8 cellular contexts compared by ENCODE assay signal in the genomic region with DNA sequence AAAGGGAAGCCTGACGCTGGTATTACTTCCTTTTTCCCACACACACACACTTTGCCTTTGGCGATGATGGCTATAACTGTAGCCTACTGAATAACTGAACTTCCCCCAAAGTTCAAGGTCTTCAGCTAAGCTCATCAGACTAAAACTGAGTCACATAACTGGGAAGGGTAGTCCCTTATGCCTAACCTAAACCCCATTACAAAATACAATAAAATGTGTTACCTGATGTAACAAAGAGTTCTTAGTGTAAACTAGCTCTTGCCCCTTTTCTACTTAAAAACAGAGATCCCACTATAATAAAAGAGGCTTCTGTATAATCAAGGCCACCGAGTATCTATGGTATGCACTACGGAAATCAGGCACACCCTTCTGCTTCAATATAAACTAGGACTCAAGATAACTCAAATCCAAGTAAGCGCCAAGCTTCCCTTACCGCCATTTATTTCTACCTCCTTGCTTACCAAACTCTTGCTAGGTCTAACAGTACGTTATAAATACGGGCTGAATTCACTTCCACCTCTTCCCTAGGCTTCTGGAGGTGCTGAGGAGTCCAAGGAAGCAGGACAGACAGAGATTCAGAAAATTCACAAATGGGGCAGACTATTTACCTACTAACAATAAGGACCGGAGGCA. TPM values are rescaled to one million over a fixed set of nuclear protein-coding genes. Genes with fewer than 3 reads are reported as not detected.
DNase-seq lines count a peak whose midpoint lies in the region; ATAC-seq and TF ChIP-seq lines count a peak whose summit lies in the region.

No MANE protein-coding gene starts in this region.

- DNase-seq in cardiac muscle cell (ENCODE audit: low read depth in 1 of 2, low spot score in 1 of 2) (peak in 1 of 2 donors; percentile 34), cardiac septum (ENCODE audit: low spot score) (no peak), SK-N-MC (ENCODE audit: low read depth, low spot score) (no peak), endothelial cell (ENCODE audit: low spot score) (no peak), NCI-H1048 (lab: John Stamatoyannopoulos, UW) (no peak)

- no peaks in the 10 kb centered on the region for H3K9me2 ChIP-seq in neural cell (ENCODE audit: insufficient read depth, low read length)

- H3K27ac Mint-ChIP-seq in endothelial cell (ENCODE audit: unreplicated experiment): peak overlapping the region; percentile 90

- peaks cover 24% of the 10 kb centered on the region for H3K4me1 ChIP-seq in cardiac muscle cell (ENCODE audit: low read depth)

- no peaks in the 10 kb centered on the region for H3K9me3 ChIP-seq in cardiac muscle cell (ENCODE audit: low read depth)
- H3K9me3 ChIP-seq in SK-N-MC (ENCODE audit: low read depth, low read length): no peaks in the 10 kb centered on the region
- H3K9me3 ChIP-seq in neural cell (ENCODE audit: low read length): no peaks in the 10 kb centered on the region

- peaks cover 25% of the 10 kb centered on the region for H3K4me1 Mint-ChIP-seq in endothelial cell (ENCODE audit: unreplicated experiment)

- H3K4me2 ChIP-seq in neural cell (ENCODE audit: low read length): peak overlapping the region; percentile 56

- H4K20me1 ChIP-seq in neural cell (ENCODE audit: insufficient read depth): no peaks in the 10 kb centered on the region

- peaks cover 14% of the 10 kb centered on the region for H3K36me3 Mint-ChIP-seq in endothelial cell (ENCODE audit: low read depth, unreplicated experiment)

- no peak overlapping the region for H2AFZ ChIP-seq in neural cell (ENCODE audit: low read depth, low read length)

- TF ChIP-seq EP300 in neural cell (conservative IDR thresholded peaks at IDR 0.05; ENCODE audit: poor library complexity, severe bottlenecking): no peak

- peak overlapping the region; percentile 79 for H3K9ac ChIP-seq in SK-N-MC (ENCODE audit: insufficient read length)
- no peak overlapping the region for H3K9ac ChIP-seq in neural cell (ENCODE audit: low read length)

- H3K9me3 Mint-ChIP-seq in endothelial cell (ENCODE audit: unreplicated experiment): no peaks in the 10 kb centered on the region

- peaks cover 13% of the 10 kb centered on the region for H3K27me3 Mint-ChIP-seq in endothelial cell (ENCODE audit: unreplicated experiment)

- ATAC-seq in HG02973 (IDR thresholded peaks at IDR 0.05; ENCODE audit: unreplicated experiment) (no peak), GM18858 (IDR thresholded peaks at IDR 0.05; ENCODE audit: unreplicated experiment) (no peak)

- H3K79me2 ChIP-seq in neural cell (replicated peaks; ENCODE audit: insufficient read depth, low read length): peaks cover 45% of the 10 kb centered on the region

- H3K4me3 ChIP-seq in cardiac muscle cell (peak overlapping the region; percentile 90), SK-N-MC (peak overlapping the region; percentile 98), neural cell (ENCODE audit: low read length) (peak overlapping the region; percentile 84)

- peak overlapping the region; percentile 94 for H3K4me3 Mint-ChIP-seq in endothelial cell (ENCODE audit: unreplicated experiment)

- no peaks in the 10 kb centered on the region for H3K27me3 ChIP-seq in cardiac muscle cell
- no peaks in the 10 kb centered on the region for H3K27me3 ChIP-seq in neural cell (ENCODE audit: insufficient read depth, low read depth, low read length)

- no peak for TF ChIP-seq RAD21 in neural cell (conservative IDR thresholded peaks at IDR 0.05)

- TF ChIP-seq CTCF in cardiac muscle cell (IDR thresholded peaks at IDR 0.05; ENCODE audit: low read depth, low read length): no peak
- TF ChIP-seq CTCF in endothelial cell (IDR thresholded peaks at IDR 0.05; ENCODE audit: unreplicated experiment): no peak
- no peak for TF ChIP-seq CTCF in neural cell (IDR thresholded peaks at IDR 0.05; ENCODE audit: poor library complexity, severe bottlenecking)

- H3F3A ChIP-seq in neural cell (ENCODE audit: insufficient read depth, low read length, poor library complexity, severe bottlenecking): peaks cover 3% of the 10 kb centered on the region

- H3K27ac ChIP-seq in cardiac muscle cell (peak overlapping the region; percentile 94), SK-N-MC (peak overlapping the region; percentile 12), neural cell (ENCODE audit: low read length) (no peak overlapping the region)

- intact Hi-C loops in cardiac septum (cut with DNase I): loop anchor here (2.0 to 10.0 kb wide), 4 partner anchors 23 to 757 kb away; partner anchors contain the start of genes ABCE1, ANAPC10, SMAD1 and ZNF827

- H3K36me3 ChIP-seq in cardiac muscle cell (peaks cover 10% of the 10 kb centered on the region), SK-N-MC (ENCODE audit: insufficient read depth, low read length) (peaks cover 26% of the 10 kb centered on the region), neural cell (ENCODE audit: insufficient read depth, low read length) (no peaks in the 10 kb centered on the region)

TF ChIP-seq in neural cell, 6 proteins besides CTCF, POLR2A, EP300 and RAD21:
- TF ChIP-seq MXI1 (conservative IDR thresholded peaks at IDR 0.05; ENCODE audit: poor library complexity, severe bottlenecking): no peak
- TF ChIP-seq TAF1 (IDR thresholded peaks at IDR 0.05; ENCODE audit: low read depth): no peak
- no peak for TF ChIP-seq POLR2AphosphoS5 (IDR thresholded peaks at IDR 0.05)
- no peak for TF ChIP-seq EZH2 (IDR thresholded peaks at IDR 0.05; ENCODE audit: borderline replicate concordance, insufficient read depth, low read length, poor library complexity, severe bottlenecking)
- TF ChIP-seq, protein P1, sequence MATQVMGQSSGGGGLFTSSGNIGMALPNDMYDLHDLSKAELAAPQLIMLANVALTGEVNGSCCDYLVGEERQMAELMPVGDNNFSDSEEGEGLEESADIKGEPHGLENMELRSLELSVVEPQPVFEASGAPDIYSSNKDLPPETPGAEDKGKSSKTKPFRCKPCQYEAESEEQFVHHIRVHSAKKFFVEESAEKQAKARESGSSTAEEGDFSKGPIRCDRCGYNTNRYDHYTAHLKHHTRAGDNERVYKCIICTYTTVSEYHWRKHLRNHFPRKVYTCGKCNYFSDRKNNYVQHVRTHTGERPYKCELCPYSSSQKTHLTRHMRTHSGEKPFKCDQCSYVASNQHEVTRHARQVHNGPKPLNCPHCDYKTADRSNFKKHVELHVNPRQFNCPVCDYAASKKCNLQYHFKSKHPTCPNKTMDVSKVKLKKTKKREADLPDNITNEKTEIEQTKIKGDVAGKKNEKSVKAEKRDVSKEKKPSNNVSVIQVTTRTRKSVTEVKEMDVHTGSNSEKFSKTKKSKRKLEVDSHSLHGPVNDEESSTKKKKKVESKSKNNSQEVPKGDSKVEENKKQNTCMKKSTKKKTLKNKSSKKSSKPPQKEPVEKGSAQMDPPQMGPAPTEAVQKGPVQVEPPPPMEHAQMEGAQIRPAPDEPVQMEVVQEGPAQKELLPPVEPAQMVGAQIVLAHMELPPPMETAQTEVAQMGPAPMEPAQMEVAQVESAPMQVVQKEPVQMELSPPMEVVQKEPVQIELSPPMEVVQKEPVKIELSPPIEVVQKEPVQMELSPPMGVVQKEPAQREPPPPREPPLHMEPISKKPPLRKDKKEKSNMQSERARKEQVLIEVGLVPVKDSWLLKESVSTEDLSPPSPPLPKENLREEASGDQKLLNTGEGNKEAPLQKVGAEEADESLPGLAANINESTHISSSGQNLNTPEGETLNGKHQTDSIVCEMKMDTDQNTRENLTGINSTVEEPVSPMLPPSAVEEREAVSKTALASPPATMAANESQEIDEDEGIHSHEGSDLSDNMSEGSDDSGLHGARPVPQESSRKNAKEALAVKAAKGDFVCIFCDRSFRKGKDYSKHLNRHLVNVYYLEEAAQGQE (IDR thresholded peaks at IDR 0.05; ENCODE audit: borderline replicate concordance): no peak
- no peak for TF ChIP-seq SMC3 (conservative IDR thresholded peaks at IDR 0.05; ENCODE audit: poor library complexity)
TF ChIP-seq in neural cell: peak in this region for 0.

RNA-seq across cellular contexts. Expression of gene OTUD4, which starts 2.4 kb away (rescaled TPM):
- total RNA-seq in cardiac muscle cell (14.9 and 26.4 TPM in 2 replicates), cardiac septum (26.7 TPM), endothelial cell (ENCODE audit: unreplicated experiment) (43.1 TPM)
- polyA plus RNA-seq in cardiac muscle cell (22.9 and 38.8 TPM in 2 replicates), neural cell (13.5 and 15.1 TPM in 2 replicates)
- polyA minus RNA-seq in neural cell: 38.7 and 40.3 TPM in 2 replicates
